26 cellular contexts compared by ENCODE assay signal in genomic region chr1:236760480-236760879, GRCh38.
"Had no signal": no experiment of that assay in that cellular context is flagged by ENCODE, and none has a peak within 500 bp of the region (broad histone marks: within the 10 kb centered on the region; RNA-seq: fewer than 3 reads in every experiment).

No MANE protein-coding gene starts in this region.

- H3K4me3 ChIP-seq: gastroesophageal sphincter, lung, ovary, prostate gland, right lobe of liver, skin epidermis, stomach, suprapubic skin, tibial nerve had no signal

- H3K27ac ChIP-seq: epithelial cell of prostate, gastroesophageal sphincter, neutrophil, ovary, prostate gland, right lobe of liver, skin epidermis, stomach, suprapubic skin, tibial nerve had no signal

- H3K27me3 ChIP-seq: gastroesophageal sphincter, neutrophil, ovary, right lobe of liver, stomach, suprapubic skin, tibial nerve had no signal

- DNase-seq: activated CD4-positive, alpha-beta memory T cell treated with anti-CD3 and anti-CD28 coated beads, Interleukin-2, amount 10 ng/mL, durations not matched to agents 7 days and 5 days; activated CD4-positive, alpha-beta T cell treated with anti-CD3 and anti-CD28 coated beads for 48 hours; activated CD4-positive, CD25-positive, alpha-beta regulatory T cell; activated effector memory CD4-positive, alpha-beta T cell treated with anti-CD3 and anti-CD28 coated beads, Interleukin-2, amount 50 U/mL, for 16 hours; activated naive CD4-positive, alpha-beta T cell treated with anti-CD3 and anti-CD28 coated beads, Interleukin-2, amount 10 ng/mL, durations not matched to agents 7 days and 5 days; activated T-cell treated with anti-CD3 and anti-CD28 coated beads for 4 hours; amygdala; head of caudate nucleus; left colon; midbrain; natural killer cell; ovary; right lobe of liver; stimulated activated CD4-positive, alpha-beta T cell treated with anti-CD3 and anti-CD28 coated beads, Interleukin-2, amount 100 ng/mL, for 24 hours; stomach; T1000 had no signal

- ATAC-seq: gastroesophageal sphincter; left colon; natural killer cell; stimulated activated memory B cell treated with anti-CD40 and anti-IgM and Interleukin-4, amounts not matched to agents 10 μg/mL and 1 μg/mL and 100 μg/mL, for 72 hours had no signal

- H3K4me1 ChIP-seq: gastroesophageal sphincter, prostate gland, stomach, suprapubic skin, tibial nerve had no signal

- H3K36me3 Mint-ChIP-seq: activated naive CD4-positive, alpha-beta T cell treated with anti-CD3 and anti-CD28 coated beads, Interleukin-2, amount 10 ng/mL, durations not matched to agents 7 days and 5 days; natural killer cell; stimulated activated memory B cell treated with anti-CD40 and anti-IgM and Interleukin-4, amounts not matched to agents 10 μg/mL and 1 μg/mL and 100 μg/mL, for 72 hours had no signal

- H3K4me1 Mint-ChIP-seq: activated CD4-positive, alpha-beta memory T cell treated with anti-CD3 and anti-CD28 coated beads, Interleukin-2, amount 10 ng/mL, durations not matched to agents 7 days and 5 days had no signal

- H3K4me3 Mint-ChIP-seq: activated CD4-positive, alpha-beta memory T cell treated with anti-CD3 and anti-CD28 coated beads, Interleukin-2, amount 10 ng/mL, durations not matched to agents 7 days and 5 days; activated naive CD4-positive, alpha-beta T cell treated with anti-CD3 and anti-CD28 coated beads, Interleukin-2, amount 10 ng/mL, durations not matched to agents 7 days and 5 days; natural killer cell; stimulated activated memory B cell treated with anti-CD40 and anti-IgM and Interleukin-4, amounts not matched to agents 10 μg/mL and 1 μg/mL and 100 μg/mL, for 72 hours; T-helper 1 cell treated with Interleukin-12 subunit alpha and Interleukin-12 subunit beta and Interleukin-4 antibody, amounts not matched to agents 30 μg/mL and 1 μg/mL, for 36 hours had no signal

- H3K9me3 ChIP-seq: gastroesophageal sphincter, neutrophil, ovary, prostate gland, right lobe of liver, stomach, suprapubic skin, tibial nerve had no signal

- H3K9me3 Mint-ChIP-seq: activated CD4-positive, alpha-beta memory T cell treated with anti-CD3 and anti-CD28 coated beads, Interleukin-2, amount 10 ng/mL, durations not matched to agents 7 days and 5 days; activated naive CD4-positive, alpha-beta T cell treated with anti-CD3 and anti-CD28 coated beads, Interleukin-2, amount 10 ng/mL, durations not matched to agents 7 days and 5 days; natural killer cell; stimulated activated memory B cell treated with anti-CD40 and anti-IgM and Interleukin-4, amounts not matched to agents 10 μg/mL and 1 μg/mL and 100 μg/mL, for 72 hours; T-helper 1 cell treated with Interleukin-12 subunit alpha and Interleukin-12 subunit beta and Interleukin-4 antibody, amounts not matched to agents 30 μg/mL and 1 μg/mL, for 36 hours had no signal

- H3K36me3 ChIP-seq: neutrophil, ovary, prostate gland, right lobe of liver, suprapubic skin, tibial nerve had no signal

- H3K27ac Mint-ChIP-seq: activated CD4-positive, alpha-beta memory T cell treated with anti-CD3 and anti-CD28 coated beads, Interleukin-2, amount 10 ng/mL, durations not matched to agents 7 days and 5 days; activated naive CD4-positive, alpha-beta T cell treated with anti-CD3 and anti-CD28 coated beads, Interleukin-2, amount 10 ng/mL, durations not matched to agents 7 days and 5 days; natural killer cell; stimulated activated memory B cell treated with anti-CD40 and anti-IgM and Interleukin-4, amounts not matched to agents 10 μg/mL and 1 μg/mL and 100 μg/mL, for 72 hours; T-helper 1 cell treated with Interleukin-12 subunit alpha and Interleukin-12 subunit beta and Interleukin-4 antibody, amounts not matched to agents 30 μg/mL and 1 μg/mL, for 36 hours had no signal
